21 cellular contexts compared by ENCODE assay signal in genomic region chr13:23392313-23392712, GRCh38. TPM values are rescaled to one million over a fixed set of nuclear protein-coding genes. Genes with fewer than 3 reads are reported as not detected.
DNase-seq lines count a peak whose midpoint lies in the region; ATAC-seq and TF ChIP-seq lines count a peak whose summit lies in the region.
"Had no signal": no experiment of that assay in that cellular context is flagged by ENCODE, and none has a peak within 500 bp of the region (broad histone marks: within the 10 kb centered on the region; RNA-seq: fewer than 3 reads in every experiment).

No MANE protein-coding gene starts in this region.

- ATAC-seq in stimulated activated effector memory CD8-positive, alpha-beta T cell treated with anti-CD3 and anti-CD28 coated beads, Interleukin-12 subunit alpha, Interleukin-12 subunit beta, amount 100 ng/mL, for 72 hours, result peak; percentile 32
- ATAC-seq in HG02610 (IDR thresholded peaks at IDR 0.05; ENCODE audit: unreplicated experiment), result no peak

- no peak overlapping the region for H3K27ac ChIP-seq in thyroid gland
- H3K27ac ChIP-seq: 22Rv1, C4-2B, HL-60 had no signal

- intact Hi-C loops in activated T-helper 1 cell treated with anti-CD3 and anti-CD28 coated beads, Interleukin-12 subunit alpha, Interleukin-12 subunit beta, Interleukin-2, Interleukin-4 antibody, amounts not matched to agents 30 ng/mL and 10 ng/mL and 1 ng/mL, durations not matched to agents 14 hours and 24 hours and 36 hours (cut with micrococcal nuclease), result no loop called here
- intact Hi-C loops in thyroid gland (cut with DNase I), result no loop called here

- no peak overlapping the region for H3K4me3 ChIP-seq in thyroid gland (replicated peaks in 1 of 3)
- H3K4me3 ChIP-seq: MG63 had no signal

- peaks cover 4% of the 10 kb centered on the region for H3K27me3 Mint-ChIP-seq in activated T-helper 1 cell treated with anti-CD3 and anti-CD28 coated beads, Interleukin-12 subunit alpha, Interleukin-12 subunit beta, Interleukin-2, Interleukin-4 antibody, amounts not matched to agents 30 ng/mL and 10 ng/mL and 1 ng/mL, durations not matched to agents 14 hours and 24 hours and 36 hours (ENCODE audit: insufficient read depth)

- H3K36me3 ChIP-seq in thyroid gland, result no peaks in the 10 kb centered on the region
- H3K36me3 ChIP-seq: MG63 had no signal

- H3K4me1 ChIP-seq in thyroid gland, result no peaks in the 10 kb centered on the region

- WGBS in thyroid gland, 2 donors, result 74 to 77% methylated on average over 3 of the region's 3 CpGs

- H3K4me3 Mint-ChIP-seq in activated T-helper 1 cell treated with anti-CD3 and anti-CD28 coated beads, Interleukin-12 subunit alpha, Interleukin-12 subunit beta, Interleukin-2, Interleukin-4 antibody, amounts not matched to agents 30 ng/mL and 10 ng/mL and 1 ng/mL, durations not matched to agents 14 hours and 24 hours and 36 hours, result no peak overlapping the region
- H3K4me3 Mint-ChIP-seq in stimulated activated effector memory CD8-positive, alpha-beta T cell treated with anti-CD3 and anti-CD28 coated beads, Interleukin-12 subunit alpha, Interleukin-12 subunit beta, amount 100 ng/mL, for 72 hours, result no peak overlapping the region
- H3K4me3 Mint-ChIP-seq: H9 had no signal

- TF ChIP-seq POLR2A in thyroid gland (IDR thresholded peaks at IDR 0.05), result no peak

- TF ChIP-seq CTCF in thyroid gland (IDR thresholded peaks at IDR 0.05), result no peak

- H3K9me3 Mint-ChIP-seq in activated T-helper 1 cell treated with anti-CD3 and anti-CD28 coated beads, Interleukin-12 subunit alpha, Interleukin-12 subunit beta, Interleukin-2, Interleukin-4 antibody, amounts not matched to agents 30 ng/mL and 10 ng/mL and 1 ng/mL, durations not matched to agents 14 hours and 24 hours and 36 hours, result no peaks in the 10 kb centered on the region
- no peaks in the 10 kb centered on the region for H3K9me3 Mint-ChIP-seq in stimulated activated effector memory CD8-positive, alpha-beta T cell treated with anti-CD3 and anti-CD28 coated beads, Interleukin-12 subunit alpha, Interleukin-12 subunit beta, amount 100 ng/mL, for 72 hours
- H3K9me3 Mint-ChIP-seq: H9 had no signal

- H3K27me3 ChIP-seq in thyroid gland, result no peaks in the 10 kb centered on the region
- H3K27me3 ChIP-seq: MG63 had no signal

- no peaks in the 10 kb centered on the region for H3K4me1 Mint-ChIP-seq in activated T-helper 1 cell treated with anti-CD3 and anti-CD28 coated beads, Interleukin-12 subunit alpha, Interleukin-12 subunit beta, Interleukin-2, Interleukin-4 antibody, amounts not matched to agents 30 ng/mL and 10 ng/mL and 1 ng/mL, durations not matched to agents 14 hours and 24 hours and 36 hours (ENCODE audit: low read depth)
- no peaks in the 10 kb centered on the region for H3K4me1 Mint-ChIP-seq in stimulated activated effector memory CD8-positive, alpha-beta T cell treated with anti-CD3 and anti-CD28 coated beads, Interleukin-12 subunit alpha, Interleukin-12 subunit beta, amount 100 ng/mL, for 72 hours
- H3K4me1 Mint-ChIP-seq: H9 had no signal

- no peaks in the 10 kb centered on the region for H3K9me3 ChIP-seq in thyroid gland
- H3K9me3 ChIP-seq: MG63 had no signal

- peak; percentile 52 for DNase-seq in NCI-H82 (lab: John Stamatoyannopoulos, UW)
- DNase-seq in NCI-H82 treated with DMSO at 0.1 percent for 48 hours (lab: John Stamatoyannopoulos, UW; ENCODE audit: unreplicated experiment), result no peak
- no peak for DNase-seq in activated T-helper 1 cell treated with anti-CD3 and anti-CD28 coated beads, Interleukin-12 subunit alpha, Interleukin-12 subunit beta, Interleukin-2, Interleukin-4 antibody, amounts not matched to agents 30 ng/mL and 10 ng/mL and 1 ng/mL, durations not matched to agents 14 hours and 24 hours and 36 hours (ENCODE audit: low spot score)
- peak; percentile 49 for DNase-seq in inferior parietal cortex (ENCODE audit: extremely low spot score)
- DNase-seq in stimulated activated effector memory CD8-positive, alpha-beta T cell treated with anti-CD3 and anti-CD28 coated beads, Interleukin-12 subunit alpha, Interleukin-12 subunit beta, amount 100 ng/mL, for 72 hours (ENCODE audit: low spot score in 2 of 2), result no peak
- no peak for DNase-seq in NCI-H1048 (lab: John Stamatoyannopoulos, UW)
- no peak for DNase-seq in thyroid gland
- DNase-seq: AML-193, DMS79, H9, NCI-H1092, NCI-H1436 treated with DMSO at 0.1 percent for 48 hours, NCI-H2081, NCI-H446 treated with DMSO at 0.1 percent for 48 hours, OCI-M1, Right ventricle myocardium superior had no signal

- peak overlapping the region; percentile 22 for H3K27ac Mint-ChIP-seq in activated T-helper 1 cell treated with anti-CD3 and anti-CD28 coated beads, Interleukin-12 subunit alpha, Interleukin-12 subunit beta, Interleukin-2, Interleukin-4 antibody, amounts not matched to agents 30 ng/mL and 10 ng/mL and 1 ng/mL, durations not matched to agents 14 hours and 24 hours and 36 hours
- no peak overlapping the region for H3K27ac Mint-ChIP-seq in stimulated activated effector memory CD8-positive, alpha-beta T cell treated with anti-CD3 and anti-CD28 coated beads, Interleukin-12 subunit alpha, Interleukin-12 subunit beta, amount 100 ng/mL, for 72 hours

- no peaks in the 10 kb centered on the region for H3K36me3 Mint-ChIP-seq in activated T-helper 1 cell treated with anti-CD3 and anti-CD28 coated beads, Interleukin-12 subunit alpha, Interleukin-12 subunit beta, Interleukin-2, Interleukin-4 antibody, amounts not matched to agents 30 ng/mL and 10 ng/mL and 1 ng/mL, durations not matched to agents 14 hours and 24 hours and 36 hours (ENCODE audit: low read depth)
- no peaks in the 10 kb centered on the region for H3K36me3 Mint-ChIP-seq in stimulated activated effector memory CD8-positive, alpha-beta T cell treated with anti-CD3 and anti-CD28 coated beads, Interleukin-12 subunit alpha, Interleukin-12 subunit beta, amount 100 ng/mL, for 72 hours

RNA-seq across cellular contexts. Expression of gene SACS, which starts 41.2 kb away (rescaled TPM):
- total RNA-seq in activated T-helper 1 cell treated with anti-CD3 and anti-CD28 coated beads, Interleukin-12 subunit alpha, Interleukin-12 subunit beta, Interleukin-2, Interleukin-4 antibody, amounts not matched to agents 30 ng/mL and 10 ng/mL and 1 ng/mL, durations not matched to agents 14 hours and 24 hours and 36 hours, result 32.1 and 32.4 TPM in 2 replicates
- 1 to 10 TPM; 7.1 to 9.3 (median 8.3) TPM for total RNA-seq in thyroid gland

Comparison
In these comparisons a context has a peak if more than half of its experiments do, and no peak if none do; other contexts are left out.
1. DNase-seq: peak in NCI-H82 (single experiment) and inferior parietal cortex (single experiment); none in NCI-H82 treated with DMSO at 0.1 percent for 48 hours (single experiment), activated T-helper 1 cell treated with anti-CD3 and anti-CD28 coated beads, Interleukin-12 subunit alpha, Interleukin-12 subunit beta, Interleukin-2, Interleukin-4 antibody, amounts not matched to agents 30 ng/mL and 10 ng/mL and 1 ng/mL, durations not matched to agents 14 hours and 24 hours and 36 hours (single experiment), stimulated activated effector memory CD8-positive, alpha-beta T cell treated with anti-CD3 and anti-CD28 coated beads, Interleukin-12 subunit alpha, Interleukin-12 subunit beta, amount 100 ng/mL, for 72 hours (0 of 2), NCI-H1048 (single experiment) and thyroid gland (0 of 2).